Comparison of ENCODE assay signal across 8 cellular contexts in the genomic region with DNA sequence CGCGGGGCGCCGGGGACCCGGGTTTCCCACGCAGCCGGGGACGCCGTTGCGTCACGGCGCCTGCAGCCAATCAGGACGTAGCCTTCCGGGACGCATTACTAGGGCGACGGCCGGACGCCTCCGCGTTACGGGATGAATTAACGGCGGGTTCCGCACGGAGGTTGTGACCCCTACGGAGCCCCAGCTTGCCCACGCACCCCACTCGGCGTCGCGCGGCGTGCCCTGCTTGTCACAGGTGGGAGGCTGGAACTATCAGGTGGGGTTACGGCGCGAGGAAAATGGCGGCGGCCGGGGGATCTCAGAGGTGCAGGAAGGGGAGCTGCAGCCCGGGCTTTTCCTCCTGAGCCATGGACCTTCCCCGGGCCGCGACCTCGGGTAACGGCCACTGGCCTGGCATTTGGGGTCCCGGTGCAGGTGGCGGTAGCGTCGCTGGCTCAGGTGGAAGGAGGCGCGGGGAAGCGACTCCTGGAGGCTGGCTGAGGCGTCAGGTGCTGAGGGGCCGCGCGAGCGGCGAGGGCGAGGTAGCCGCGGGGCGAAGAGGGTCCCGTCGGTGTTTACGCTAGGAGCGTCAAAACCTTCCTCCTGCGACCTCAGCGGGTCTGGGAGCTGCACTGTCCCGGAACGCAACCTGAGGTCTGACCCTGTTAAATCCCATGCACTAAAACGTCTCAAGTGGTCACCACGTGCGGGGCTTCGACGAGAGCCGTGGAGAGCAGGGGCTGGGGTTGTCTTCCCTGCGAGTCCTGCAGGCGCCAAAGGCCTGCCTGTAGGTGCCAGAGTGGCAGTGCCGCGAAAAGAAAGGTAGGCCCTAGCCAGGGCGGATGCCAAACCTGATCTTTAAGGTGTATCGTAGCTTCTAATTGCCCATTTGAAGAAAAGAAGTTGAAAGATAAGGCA. TPM values are rescaled to one million over a fixed set of nuclear protein-coding genes. Genes with fewer than 3 reads are reported as not detected.
DNase-seq lines count a peak whose midpoint lies in the region; ATAC-seq, FAIRE-seq and TF ChIP-seq lines count a peak whose summit lies in the region.

A gene (plus strand): TSS at position 98 of the 897 bp plus-strand sequence. CDS start 78,345 bp downstream, outside the sequence.

- no peaks in the 10 kb centered on the region; a peak in 1 of 5 replicates for H3K27me3 ChIP-seq in HepG2 (ENCODE audit: control insufficient read depth in 1 of 2, insufficient read depth in 2 of 2, low read length in 2 of 2)

- no peak; the same call in none of the 2 replicates for TF ChIP-seq RAD21 in HepG2 (CRISPR knock-in tag; IDR thresholded peaks at IDR 0.05)

- no peaks in the 10 kb centered on the region for H4K20me1 ChIP-seq in HepG2 (ENCODE audit: insufficient read depth, low read length)

- H3K4me3 ChIP-seq in coronary artery (peak within 1 kb of the TSS; percentile 98), HepG2 (replicated peaks in 1 of 3; ENCODE audit: insufficient read depth in 1 of 3, low read depth in 2 of 3, low read length in 3 of 3) (peak within 1 kb of the TSS; percentile 71 to 93 (median 83))

- H3K27ac ChIP-seq in coronary artery (peak within 1 kb of the TSS; percentile 79 to 90), HepG2 (ENCODE audit: extremely low read length, insufficient read depth, low read length) (peak within 1 kb of the TSS; percentile 65)

- H2AFZ ChIP-seq in HepG2 (ENCODE audit: low read length) = peak within 1 kb of the TSS; percentile 88

- WGBS in HepG2 (ENCODE audit: low lambda C conversion rate) = 6% methylated on average over 49 of the region's 83 CpGs

- peaks cover 46% of the 10 kb centered on the region for H3K79me2 ChIP-seq in HepG2 (ENCODE audit: insufficient read depth, low read length)

- H3K9me3 ChIP-seq in HepG2 (ENCODE audit: low read length) = no peaks in the 10 kb centered on the region

- intact Hi-C loops in HepG2 (cut with micrococcal nuclease; ENCODE audit: unreplicated experiment) = loop anchor here (5.0 kb wide), 1 partner anchor 300 kb away; a partner anchor contains a TSS

- FAIRE-seq in HepG2 (lab: Jason Lieb, UNC) = no peak

- TF ChIP-seq CTCF in coronary artery (IDR thresholded peaks at IDR 0.05) (no peak), HepG2 (CRISPR knock-in tag; IDR thresholded peaks at IDR 0.05) (peak; percentile 44)

- in situ Hi-C loops in HepG2 (cut with HindIII; ENCODE audit: extremely low pct_ligation_motif_present, low pct_unique_long_range_greater_than_20kb) = loop anchor here (5.0 to 10.0 kb wide), 2 partner anchors 60 to 257 kb away; no protein-coding TSS in a partner anchor

- peak; percentile 88 for DNase-seq in AG08396 (ENCODE audit: low spot score)
- peak; percentile 84 for DNase-seq in NCI-H345 (lab: John Stamatoyannopoulos, UW)
- DNase-seq in activated CD4-positive, alpha-beta T cell treated with anti-CD3 and anti-CD28 coated beads for 4 hours = peak; percentile 84 to 89
- DNase-seq in coronary artery (ENCODE audit: low spot score) = peak; percentile 86
- peak; percentile 59 for DNase-seq in HepG2 (ENCODE audit: low spot score)
- peak; percentile 80 to 82 for DNase-seq in stimulated activated CD4-positive, alpha-beta T cell treated with anti-CD3 and anti-CD28 coated beads, Interleukin-2, amount 100 ng/mL, for 48 hours

- H3K4me2 ChIP-seq in HepG2 (ENCODE audit: low read depth, low read length) = peak within 1 kb of the TSS; percentile 96

- CTCF ChIA-PET in HepG2 (lab: Yijun Ruan, JAX; ENCODE audit: low intra/inter-chr PET ratio, low total read pairs) = no interaction called here

- H3K9ac ChIP-seq in HepG2 (ENCODE audit: insufficient read depth, low read depth, low read length) = peak within 1 kb of the TSS; percentile 83

- POLR2A ChIA-PET in HepG2 (lab: Yijun Ruan, JAX) = interaction anchor here (0.9 to 2.1 kb wide), 4 partner anchors 9 to 301 kb away, joined by 3 to 4 read pairs (median 4); a partner anchor contains a TSS

- peak; percentile 96 for ATAC-seq in GM18861 (IDR thresholded peaks at IDR 0.05; ENCODE audit: unreplicated experiment)
- ATAC-seq in HG03066 (IDR thresholded peaks at IDR 0.05; ENCODE audit: low read depth, unreplicated experiment) = peak; percentile 99
- peak; percentile 91 for ATAC-seq in HepG2

- H3K4me1 ChIP-seq in HepG2 (ENCODE audit: insufficient read depth, low read length) = peaks cover 54% of the 10 kb centered on the region

- no peaks in the 10 kb centered on the region; a peak in 2 of 5 replicates for H3K36me3 ChIP-seq in HepG2 (replicated peaks in 1 of 2; ENCODE audit: control insufficient read depth in 1 of 2, insufficient read depth in 2 of 2, low read length in 2 of 2)

- TSS peak; percentile 51 for BruUV-seq in HepG2 (replicated peaks; lab: Mats Ljungman, UMichigan)

- no peak for TF ChIP-seq EP300 in HepG2 (IDR thresholded peaks at IDR 0.05; ENCODE audit: low read depth in 2 of 2, low read length in 2 of 2)
- TF ChIP-seq EP300 in HepG2 (CRISPR knock-in tag; IDR thresholded peaks at IDR 0.05; ENCODE audit: borderline replicate concordance) = peak; percentile 30; the same call in 1 of the 2 replicates

- TF ChIP-seq POLR2A in HepG2 (IDR thresholded peaks at IDR 0.05; ENCODE audit: insufficient read depth in 1 of 2, low read depth in 2 of 2, low read length in 2 of 2) = peak; percentile 53 to 73

TF ChIP-seq in HepG2, 621 proteins besides CTCF, POLR2A, EP300 and RAD21 (continues in another document):
- no peak for TF ChIP-seq ATF7 (IDR thresholded peaks at IDR 0.05)
- TF ChIP-seq ATF7 (CRISPR knock-in tag; IDR thresholded peaks at IDR 0.05) = peak; percentile 82
- TF ChIP-seq, protein P1, sequence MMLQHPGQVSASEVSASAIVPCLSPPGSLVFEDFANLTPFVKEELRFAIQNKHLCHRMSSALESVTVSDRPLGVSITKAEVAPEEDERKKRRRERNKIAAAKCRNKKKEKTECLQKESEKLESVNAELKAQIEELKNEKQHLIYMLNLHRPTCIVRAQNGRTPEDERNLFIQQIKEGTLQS (CRISPR knock-in tag; IDR thresholded peaks at IDR 0.05) = peak; percentile 20
- peak; percentile 61; the same call in 1 of the 2 replicates for TF ChIP-seq ELF3 (CRISPR knock-in tag; IDR thresholded peaks at IDR 0.05)
- no peak for TF ChIP-seq ZKSCAN8 (CRISPR knock-in tag; IDR thresholded peaks at IDR 0.05; ENCODE audit: borderline replicate concordance)
- TF ChIP-seq HOXA5 (CRISPR knock-in tag; IDR thresholded peaks at IDR 0.05) = peak; percentile 91

RNA-seq across cellular contexts. Expression of the gene that starts here (rescaled TPM):
- 25.3 and 28.0 TPM in 2 replicates for total RNA-seq in HepG2 (2016; rRNA removed; fragmentation: Illumina TruSeq; extraction: Trizol)
- total RNA-seq in HepG2 (2016; cell fraction: cytosol; rRNA removed; fragmentation: Illumina TruSeq; extraction: Trizol; ENCODE audit: low read depth) = 80.7 and 82.8 TPM in 2 replicates
- total RNA-seq in HepG2 (2016; cell fraction: insoluble cytoplasmic fraction; rRNA removed; fragmentation: Illumina TruSeq; extraction: Trizol) = 19.9 and 24.2 TPM in 2 replicates
- total RNA-seq in HepG2 (2016; cell fraction: membrane; rRNA removed; fragmentation: Illumina TruSeq; extraction: Trizol) = 18.5 and 22.8 TPM in 2 replicates
- 34.7 and 44.8 TPM in 2 replicates for total RNA-seq in HepG2 (2016; cell fraction: nucleus; rRNA removed; fragmentation: Illumina TruSeq; extraction: Trizol)
- polyA plus RNA-seq in HepG2 (2011; rRNA removed) = 13.5 and 18.0 TPM in 2 replicates
- polyA plus RNA-seq in HepG2 (2011; cell fraction: cytosol; rRNA removed) = 9.8 and 13.3 TPM in 2 replicates
- 6.6 and 8.6 TPM in 2 replicates for polyA plus RNA-seq in HepG2 (2011; cell fraction: nucleus; rRNA removed)
- polyA plus RNA-seq in HepG2 (2012) = 6.9 and 8.2 TPM in 2 replicates
- 0.61 and 0.95 TPM in 2 replicates for polyA plus RNA-seq in HepG2 (2016; cell fraction: cytosol; fragmentation: Illumina TruSeq; extraction: Trizol; ENCODE audit: low read depth)
- polyA plus RNA-seq in HepG2 (2016; cell fraction: insoluble cytoplasmic fraction; fragmentation: Illumina TruSeq; extraction: Trizol; ENCODE audit: low read depth) = 9.0 and 9.3 TPM in 2 replicates
- 1.7 and 2.1 TPM in 2 replicates for polyA plus RNA-seq in HepG2 (2016; cell fraction: membrane; fragmentation: Illumina TruSeq; extraction: Trizol; ENCODE audit: low read depth)
- polyA plus RNA-seq in HepG2 (2016; cell fraction: nucleus; fragmentation: Illumina TruSeq; extraction: Trizol; ENCODE audit: insufficient read depth, low read depth) = 17.9 and 20.3 TPM in 2 replicates
- polyA minus RNA-seq in HepG2 (2011; rRNA and poly(A)+ RNA removed; ENCODE audit: low replicate concordance) = 32.9 and 35.0 TPM in 2 replicates
- 31.9 and 43.3 TPM in 2 replicates for polyA minus RNA-seq in HepG2 (2011; cell fraction: cytosol; rRNA and poly(A)+ RNA removed)
- polyA minus RNA-seq in HepG2 (2011; cell fraction: nucleus; rRNA and poly(A)+ RNA removed) = 48.0 and 49.5 TPM in 2 replicates

Comparison
In these comparisons a context has a peak if more than half of its experiments do, and no peak if none do; other contexts are left out.
1. Peak in every context shown above with its lines: DNase-seq, ATAC-seq, H3K4me3 ChIP-seq and H3K27ac ChIP-seq.